ENCODE assay signal across 1 cellular context in genomic region chr15:40845511-40846284, GRCh38.
TF ChIP-seq lines count a peak whose summit lies in the region.

No MANE protein-coding gene starts in this region.

TF ChIP-seq in H1, 55 proteins besides CTCF, POLR2A, EP300 and RAD21:
- TF ChIP-seq E2F6 (IDR thresholded peaks at IDR 0.05): no peak
- no peak for TF ChIP-seq ATF3 (IDR thresholded peaks at IDR 0.05; ENCODE audit: insufficient read depth, low read depth, low read length)
- TF ChIP-seq TAF7 (optimal IDR thresholded peaks at IDR 0.05; ENCODE audit: borderline replicate concordance, low read depth, low read length): no peak
- no peak for TF ChIP-seq CREB1 (IDR thresholded peaks at IDR 0.05)
- no peak for TF ChIP-seq RNF2 (IDR thresholded peaks at IDR 0.05; ENCODE audit: borderline replicate concordance, low read depth, low read length, missing control alignments, poor library complexity, severe bottlenecking)
- TF ChIP-seq POLR2AphosphoS5 (IDR thresholded peaks at IDR 0.05; ENCODE audit: low read depth, low read length): no peak
- no peak for TF ChIP-seq KDM4A (IDR thresholded peaks at IDR 0.05; ENCODE audit: low read depth, low read length, severe bottlenecking)
- no peak for TF ChIP-seq KDM1A (IDR thresholded peaks at IDR 0.05; ENCODE audit: borderline replicate concordance, low read length)
- no peak for TF ChIP-seq YY1 (IDR thresholded peaks at IDR 0.05; ENCODE audit: low read depth, low read length)
- TF ChIP-seq CBX5 (IDR thresholded peaks at IDR 0.05; ENCODE audit: low read depth, low read length): no peak
- no peak for TF ChIP-seq USF2 (IDR thresholded peaks at IDR 0.05; ENCODE audit: low read length)
- no peak for TF ChIP-seq FOSL1 (IDR thresholded peaks at IDR 0.05; ENCODE audit: insufficient read depth, low read depth, low read length)
- TF ChIP-seq SP4 (IDR thresholded peaks at IDR 0.05; ENCODE audit: low read length): no peak
- peak; percentile 86 for TF ChIP-seq JUND (IDR thresholded peaks at IDR 0.05; ENCODE audit: low read length)
- no peak for TF ChIP-seq SUZ12 (IDR thresholded peaks at IDR 0.05; ENCODE audit: low read length)
- TF ChIP-seq MAX (IDR thresholded peaks at IDR 0.05): no peak
- 0 out of 2 replicates have a peak, but pooled peaks have one; percentile 36 for TF ChIP-seq JUN (IDR thresholded peaks at IDR 0.05; ENCODE audit: low read depth, low read length)
- 0 out of 2 replicates have a peak, but pooled peaks have one; percentile 36 for TF ChIP-seq TEAD4 (IDR thresholded peaks at IDR 0.05; ENCODE audit: low read depth, low read length)
- TF ChIP-seq HDAC6 (IDR thresholded peaks at IDR 0.05; ENCODE audit: low read depth, low read length): no peak
- TF ChIP-seq ZNF274 (IDR thresholded peaks at IDR 0.05; ENCODE audit: borderline replicate concordance, extremely low read depth, low read length): no peak
- no peak for TF ChIP-seq SAP30 (IDR thresholded peaks at IDR 0.05; ENCODE audit: insufficient read depth, insufficient replicate concordance, low read length)
- TF ChIP-seq BRCA1 (IDR thresholded peaks at IDR 0.05; ENCODE audit: low read depth, low read length): no peak
- no peak for TF ChIP-seq GABPA (IDR thresholded peaks at IDR 0.05; ENCODE audit: borderline replicate concordance, insufficient read depth, low read length)
- no peak for TF ChIP-seq RFX5 (IDR thresholded peaks at IDR 0.05; ENCODE audit: borderline replicate concordance, low read depth, low read length)
- TF ChIP-seq ASH2L (IDR thresholded peaks at IDR 0.05; ENCODE audit: low read length): no peak
TF ChIP-seq in H1: peak in this region for 3.
